In genomic region chr1:7648761-7649384, GRCh38 we compare ENCODE assay signal across 10 cellular contexts.
DNase-seq lines count a peak whose midpoint lies in the region; ATAC-seq and TF ChIP-seq lines count a peak whose summit lies in the region.
"Had no signal": no experiment of that assay in that cellular context is flagged by ENCODE, and none has a peak within 500 bp of the region (broad histone marks: within the 10 kb centered on the region; RNA-seq: fewer than 3 reads in every experiment).

No MANE protein-coding gene starts in this region.

- no peaks in the 10 kb centered on the region for H3K36me3 ChIP-seq in prostate gland

- no peaks in the 10 kb centered on the region for H3K4me1 ChIP-seq in prostate gland (replicated peaks)

- H3K27me3 ChIP-seq in prostate gland (replicated peaks; ENCODE audit: insufficient read depth), result no peaks in the 10 kb centered on the region

- H3K9me3 ChIP-seq in prostate gland, result no peaks in the 10 kb centered on the region

- TF ChIP-seq POLR2A in prostate gland (IDR thresholded peaks at IDR 0.05) (no peak), erythroblast (IDR thresholded peaks at IDR 0.05; ENCODE audit: low read length) (no peak)

- intact Hi-C loops in prostate gland (cut with DNase I), result loop anchor here (5.0 to 10.0 kb wide), 3 partner anchors 424 to 854 kb away; no protein-coding TSS in a partner anchor

- H3K27ac ChIP-seq in prostate gland, result no peak overlapping the region
- H3K27ac ChIP-seq: C4-2B had no signal

- no peak overlapping the region for H3K4me3 ChIP-seq in prostate gland

- ATAC-seq in esophagus mucosa (peak; percentile 43), GM21717 (IDR thresholded peaks at IDR 0.05; ENCODE audit: unreplicated experiment) (no peak)

- TF ChIP-seq CTCF in prostate gland (IDR thresholded peaks at IDR 0.05) (no peak), GM20000 (IDR thresholded peaks at IDR 0.05; ENCODE audit: extremely low read depth, missing control alignments) (no peak)

- peak; percentile 3 for DNase-seq in CD1c-positive myeloid dendritic cell (ENCODE audit: extremely low spot score)
- peak; percentile 50 for DNase-seq in NCI-H2196 (lab: John Stamatoyannopoulos, UW; ENCODE audit: unreplicated experiment)
- DNase-seq in prostate gland (ENCODE audit: low spot score), result peak; percentile 64
- DNase-seq in erythroblast (lab: John Stamatoyannopoulos, UW), result no peak
- no peak for DNase-seq in HT-29 (ENCODE audit: low spot score)
- no peak for DNase-seq in GM20000 (ENCODE audit: low spot score)
- DNase-seq: NCI-H1694 had no signal

- WGBS in prostate gland, result 42% methylated on average over 14 of the region's 14 CpGs

Comparison
In these comparisons a context has a peak if more than half of its experiments do, and no peak if none do; other contexts are left out.
1. DNase-seq: peak in CD1c-positive myeloid dendritic cell (single experiment), NCI-H2196 (single experiment) and prostate gland (single experiment); none in erythroblast (0 of 2), HT-29 (single experiment) and GM20000 (single experiment).